Comparison of ENCODE assay signal across 8 cellular contexts in genomic region chr7:22082553-22082885, GRCh38.
A peak's percentile ranks its signal among the peaks of the same experiment; 100 is the strongest.
DNase-seq lines count a peak whose midpoint lies in the region; ATAC-seq and TF ChIP-seq lines count a peak whose summit lies in the region.

No MANE protein-coding gene starts in this region.

- H3K4me3 ChIP-seq in iPS DF 6.9 (ENCODE audit: low read length), result peak overlapping the region; percentile 50; the same call in 1 of the 2 replicates

- H3K4me1 ChIP-seq in iPS DF 6.9 (ENCODE audit: control insufficient read depth, insufficient read depth, low read length), result no peaks in the 10 kb centered on the region

- no CpG with 5 or more reads among the region's 10 CpGs for WGBS in iPS DF 6.9 (ENCODE audit: insufficient coverage, insufficient read length)

- CTCF ChIA-PET in CD4-positive, alpha-beta T cell (lab: Charles Lee), result interaction anchor here (0.7 to 1.5 kb wide), 2 partner anchors 8 to 28 kb away, joined by 4 read pairs; no protein-coding TSS in a partner anchor
- CTCF ChIA-PET in activated CD4-positive, alpha-beta memory T cell treated with anti-CD3 and anti-CD28 coated beads, Interleukin-2, amount 10 ng/mL, durations not matched to agents 7 days and 5 days (lab: Charles Lee), result interaction anchor here (0.6 to 2.9 kb wide), 10 partner anchors 11 to 829 kb away, joined by 3 to 33 read pairs (median 4); no protein-coding TSS in a partner anchor

- peaks cover 11% of the 10 kb centered on the region for H3K4me1 Mint-ChIP-seq in CD4-positive, alpha-beta T cell (ENCODE audit: low read depth)
- peaks cover 19% of the 10 kb centered on the region for H3K4me1 Mint-ChIP-seq in HFFc6 (ENCODE audit: low read depth)
- H3K4me1 Mint-ChIP-seq in activated CD4-positive, alpha-beta memory T cell treated with anti-CD3 and anti-CD28 coated beads, Interleukin-2, amount 10 ng/mL, durations not matched to agents 7 days and 5 days, result peaks cover 17% of the 10 kb centered on the region
- H3K4me1 Mint-ChIP-seq in stimulated activated memory B cell treated with anti-CD40 and anti-IgM and Interleukin-4, amounts not matched to agents 10 μg/mL and 1 μg/mL and 100 μg/mL, for 72 hours, result peaks cover 17% of the 10 kb centered on the region

- intact Hi-C loops in CD4-positive, alpha-beta T cell (cut with DNase I, micrococcal nuclease), result loop anchor here (5.0 kb wide), 2 partner anchors 825 to 830 kb away; no protein-coding TSS in a partner anchor

- TF ChIP-seq CTCF in CD4-positive, alpha-beta T cell (IDR thresholded peaks at IDR 0.05), result no peak
- TF ChIP-seq CTCF in HFFc6 (IDR thresholded peaks at IDR 0.05), result no peak

- no peaks in the 10 kb centered on the region for H3K36me3 ChIP-seq in iPS DF 6.9 (ENCODE audit: control insufficient read depth, insufficient read depth, low read length)

- no peaks in the 10 kb centered on the region for H3K36me3 Mint-ChIP-seq in CD4-positive, alpha-beta T cell (ENCODE audit: low read depth)
- no peaks in the 10 kb centered on the region; the same call in 1 of the 2 replicates for H3K36me3 Mint-ChIP-seq in HFFc6 (ENCODE audit: low read depth)
- H3K36me3 Mint-ChIP-seq in activated CD4-positive, alpha-beta memory T cell treated with anti-CD3 and anti-CD28 coated beads, Interleukin-2, amount 10 ng/mL, durations not matched to agents 7 days and 5 days (ENCODE audit: low read depth), result no peaks in the 10 kb centered on the region
- no peaks in the 10 kb centered on the region for H3K36me3 Mint-ChIP-seq in stimulated activated memory B cell treated with anti-CD40 and anti-IgM and Interleukin-4, amounts not matched to agents 10 μg/mL and 1 μg/mL and 100 μg/mL, for 72 hours

- peak overlapping the region; percentile 89 for H3K4me3 Mint-ChIP-seq in CD4-positive, alpha-beta T cell
- H3K4me3 Mint-ChIP-seq in HFFc6, result peak overlapping the region; percentile 92
- H3K4me3 Mint-ChIP-seq in activated CD4-positive, alpha-beta memory T cell treated with anti-CD3 and anti-CD28 coated beads, Interleukin-2, amount 10 ng/mL, durations not matched to agents 7 days and 5 days, result peak overlapping the region; percentile 71
- peak overlapping the region; percentile 88 for H3K4me3 Mint-ChIP-seq in stimulated activated memory B cell treated with anti-CD40 and anti-IgM and Interleukin-4, amounts not matched to agents 10 μg/mL and 1 μg/mL and 100 μg/mL, for 72 hours

- H3K27ac ChIP-seq in CD4-positive, alpha-beta T cell (ENCODE audit: low read depth, low read length), result no peak overlapping the region
- H3K27ac ChIP-seq in iPS DF 6.9 (ENCODE audit: low read length), result no peak overlapping the region

- no peak for DNase-seq in CD4-positive, alpha-beta T cell
- DNase-seq in HFFc6 (no peak), iPS DF 6.9 (ENCODE audit: low read depth, low spot score) (no peak), SHP77 (lab: John Stamatoyannopoulos, UW) (no peak), NCI-H2196 (lab: John Stamatoyannopoulos, UW; ENCODE audit: unreplicated experiment) (no peak)
- DNase-seq in activated CD4-positive, alpha-beta memory T cell treated with anti-CD3 and anti-CD28 coated beads, Interleukin-2, amount 10 ng/mL, durations not matched to agents 7 days and 5 days, result no peak
- DNase-seq in effector CD4-positive, alpha-beta T cell, result no peak

- peak; percentile 5 for ATAC-seq in CD4-positive, alpha-beta T cell (ENCODE audit: poor library complexity)
- no peak for ATAC-seq in stimulated activated memory B cell treated with anti-CD40 and anti-IgM and Interleukin-4, amounts not matched to agents 10 μg/mL and 1 μg/mL and 100 μg/mL, for 72 hours

- H3K9me3 Mint-ChIP-seq in CD4-positive, alpha-beta T cell, result no peaks in the 10 kb centered on the region
- peaks cover 6% of the 10 kb centered on the region; the same call in 1 of the 2 replicates for H3K9me3 Mint-ChIP-seq in HFFc6
- H3K9me3 Mint-ChIP-seq in activated CD4-positive, alpha-beta memory T cell treated with anti-CD3 and anti-CD28 coated beads, Interleukin-2, amount 10 ng/mL, durations not matched to agents 7 days and 5 days, result peaks cover 3% of the 10 kb centered on the region
- H3K9me3 Mint-ChIP-seq in stimulated activated memory B cell treated with anti-CD40 and anti-IgM and Interleukin-4, amounts not matched to agents 10 μg/mL and 1 μg/mL and 100 μg/mL, for 72 hours, result no peaks in the 10 kb centered on the region

- peaks cover 9% of the 10 kb centered on the region for H3K27me3 ChIP-seq in CD4-positive, alpha-beta T cell (ENCODE audit: control insufficient read depth, insufficient read depth, low read length)
- no peaks in the 10 kb centered on the region; the same call in 1 of the 2 replicates for H3K27me3 ChIP-seq in iPS DF 6.9 (ENCODE audit: control insufficient read depth, insufficient read depth, low read length)

- no peaks in the 10 kb centered on the region for H3K9me3 ChIP-seq in CD4-positive, alpha-beta T cell (ENCODE audit: control insufficient read depth, low read length)
- no peaks in the 10 kb centered on the region for H3K9me3 ChIP-seq in iPS DF 6.9 (ENCODE audit: control insufficient read depth, insufficient read depth, low read length)

- H3K27me3 Mint-ChIP-seq in CD4-positive, alpha-beta T cell, result peaks cover 29% of the 10 kb centered on the region
- H3K27me3 Mint-ChIP-seq in HFFc6 (ENCODE audit: insufficient read depth), result peaks cover 13% of the 10 kb centered on the region
- H3K27me3 Mint-ChIP-seq in activated CD4-positive, alpha-beta memory T cell treated with anti-CD3 and anti-CD28 coated beads, Interleukin-2, amount 10 ng/mL, durations not matched to agents 7 days and 5 days, result peaks cover 51% of the 10 kb centered on the region
- H3K27me3 Mint-ChIP-seq in stimulated activated memory B cell treated with anti-CD40 and anti-IgM and Interleukin-4, amounts not matched to agents 10 μg/mL and 1 μg/mL and 100 μg/mL, for 72 hours, result peaks cover 39% of the 10 kb centered on the region

- peak overlapping the region; percentile 67 for H3K27ac Mint-ChIP-seq in CD4-positive, alpha-beta T cell
- 0 out of 2 replicates have a peak overlapping the region, but pooled peaks have one; percentile 29 for H3K27ac Mint-ChIP-seq in HFFc6
- H3K27ac Mint-ChIP-seq in activated CD4-positive, alpha-beta memory T cell treated with anti-CD3 and anti-CD28 coated beads, Interleukin-2, amount 10 ng/mL, durations not matched to agents 7 days and 5 days, result no peak overlapping the region
- H3K27ac Mint-ChIP-seq in stimulated activated memory B cell treated with anti-CD40 and anti-IgM and Interleukin-4, amounts not matched to agents 10 μg/mL and 1 μg/mL and 100 μg/mL, for 72 hours, result peak overlapping the region; percentile 78

- POLR2A ChIA-PET in CD4-positive, alpha-beta T cell (lab: Charles Lee), result interaction anchor here (1.1 to 1.9 kb wide), 3 partner anchors 81 to 655 kb away, joined by 3 to 7 read pairs (median 3); partner anchors contain the start of gene SP4
- POLR2A ChIA-PET in activated CD4-positive, alpha-beta memory T cell treated with anti-CD3 and anti-CD28 coated beads, Interleukin-2, amount 10 ng/mL, durations not matched to agents 7 days and 5 days (lab: Charles Lee), result interaction anchor here (0.7 kb wide), 1 partner anchor 137 kb away, joined by 3 read pairs; the partner anchor contains the start of gene CDCA7L
